Comparison of ENCODE assay signal across 1 cellular context in genomic region chrX:48519481-48519880, GRCh38. TPM values are rescaled to one million over a fixed set of nuclear protein-coding genes. Genes with fewer than 3 reads are reported as not detected.
"Had no signal": no experiment of that assay in that cellular context is flagged by ENCODE, and none has a peak within 500 bp of the region (broad histone marks: within the 10 kb centered on the region; RNA-seq: fewer than 3 reads in every experiment).

No MANE protein-coding gene starts in this region.

RNA-seq across cellular contexts. Expression of gene SLC38A5, which starts 49.4 kb away (rescaled TPM):
- total RNA-seq: osteocyte had no signal
